6 cellular contexts compared by ENCODE assay signal in genomic region chr17:68308486-68308885, GRCh38. TPM values are rescaled to one million over a fixed set of nuclear protein-coding genes. Genes with fewer than 3 reads are reported as not detected.
A peak's percentile ranks its signal among the peaks of the same experiment; 100 is the strongest.
DNase-seq lines count a peak whose midpoint lies in the region; ATAC-seq and TF ChIP-seq lines count a peak whose summit lies in the region.
"Not testable (repeated sequence)": the region's sequence is repeated elsewhere in the genome, so short reads cannot be mapped to it uniquely, and the experiment has no call there.

No MANE protein-coding gene starts in this region.

- H3K36me3 Mint-ChIP-seq in WTC11 (peaks cover 14% of the 10 kb centered on the region), immature natural killer cell (peaks cover 7 to 20% (median 15%) of the 10 kb centered on the region in 3 donors), neural progenitor cell (peaks cover 27% of the 10 kb centered on the region)
- H3K36me3 Mint-ChIP-seq in activated T-helper 17 cell treated with anti-CD3 and anti-CD28 coated beads, Interleukin-2, amount 50 U/mL, for 72 hours (ENCODE audit: low read depth); natural killer cell: not testable (repeated sequence)
- peaks cover 28% of the 10 kb centered on the region for H3K36me3 Mint-ChIP-seq in dendritic cell treated with granulocyte-macrophage colony-stimulating factor and Interleukin-4, amounts not matched to agents 40 ng/mL and 50 ng/mL, for 4 days (ENCODE audit: low read depth)

- not testable (repeated sequence) for H3K79me2 ChIP-seq in neural progenitor cell (ENCODE audit: low read depth)

- H2AFZ ChIP-seq in neural progenitor cell (replicated peaks) = not testable (repeated sequence)

- not testable (repeated sequence) for H3K9me3 Mint-ChIP-seq in WTC11; activated T-helper 17 cell treated with anti-CD3 and anti-CD28 coated beads, Interleukin-2, amount 50 U/mL, for 72 hours; dendritic cell treated with granulocyte-macrophage colony-stimulating factor and Interleukin-4, amounts not matched to agents 40 ng/mL and 50 ng/mL, for 4 days; immature natural killer cell; natural killer cell; neural progenitor cell

- H3K9ac ChIP-seq in neural progenitor cell = not testable (repeated sequence)

- POLR2A ChIA-PET in WTC11 (lab: Charles Lee) = not testable (repeated sequence)

- not testable (repeated sequence) for H4K20me1 ChIP-seq in neural progenitor cell (ENCODE audit: low read depth)

- H3K27me3 ChIP-seq in neural progenitor cell = not testable (repeated sequence)

- not testable (repeated sequence) for H3F3A ChIP-seq in neural progenitor cell (ENCODE audit: low read depth)

- not testable (repeated sequence) for H3K27me3 Mint-ChIP-seq in WTC11 (ENCODE audit: low read depth); activated T-helper 17 cell treated with anti-CD3 and anti-CD28 coated beads, Interleukin-2, amount 50 U/mL, for 72 hours; dendritic cell treated with granulocyte-macrophage colony-stimulating factor and Interleukin-4, amounts not matched to agents 40 ng/mL and 50 ng/mL, for 4 days; immature natural killer cell (ENCODE audit: low read depth in 3 of 3); natural killer cell (ENCODE audit: low read depth in 2 of 2); neural progenitor cell (ENCODE audit: insufficient read depth, low read depth)

- not testable (repeated sequence) for H3K9me3 ChIP-seq in neural progenitor cell (ENCODE audit: low read depth)

- ATAC-seq in WTC11; activated T-helper 17 cell treated with anti-CD3 and anti-CD28 coated beads, Interleukin-2, amount 50 U/mL, for 72 hours (replicated peaks); natural killer cell: not testable (repeated sequence)

- H3K4me1 Mint-ChIP-seq in WTC11, neural progenitor cell: not testable (repeated sequence)
- peaks cover 19% of the 10 kb centered on the region for H3K4me1 Mint-ChIP-seq in activated T-helper 17 cell treated with anti-CD3 and anti-CD28 coated beads, Interleukin-2, amount 50 U/mL, for 72 hours
- H3K4me1 Mint-ChIP-seq in dendritic cell treated with granulocyte-macrophage colony-stimulating factor and Interleukin-4, amounts not matched to agents 40 ng/mL and 50 ng/mL, for 4 days (ENCODE audit: low read depth) = peaks cover 70% of the 10 kb centered on the region
- peaks cover 44 to 60% of the 10 kb centered on the region in 2 donors for H3K4me1 Mint-ChIP-seq in immature natural killer cell
- H3K4me1 Mint-ChIP-seq in natural killer cell = peaks cover 31 to 46% of the 10 kb centered on the region in 2 donors

- not testable (repeated sequence) for H3K4me3 Mint-ChIP-seq in WTC11; activated T-helper 17 cell treated with anti-CD3 and anti-CD28 coated beads, Interleukin-2, amount 50 U/mL, for 72 hours; dendritic cell treated with granulocyte-macrophage colony-stimulating factor and Interleukin-4, amounts not matched to agents 40 ng/mL and 50 ng/mL, for 4 days; immature natural killer cell; neural progenitor cell
- peak overlapping the region; percentile 31 for H3K4me3 Mint-ChIP-seq in natural killer cell

- CTCF ChIA-PET in WTC11 (lab: Charles Lee) = not testable (repeated sequence)

- DNase-seq in WTC11 (ENCODE audit: low spot score); immature natural killer cell; natural killer cell; neural progenitor cell (ENCODE audit: low spot score): not testable (repeated sequence)

- not testable (repeated sequence) for H3K36me3 ChIP-seq in neural progenitor cell

- not testable (repeated sequence) for H3K27ac ChIP-seq in neural progenitor cell

- TF ChIP-seq CTCF in WTC11 (IDR thresholded peaks at IDR 0.05); natural killer cell (IDR thresholded peaks at IDR 0.05); neural progenitor cell (IDR thresholded peaks at IDR 0.05): not testable (repeated sequence)

- intact Hi-C loops in dendritic cell treated with granulocyte-macrophage colony-stimulating factor and Interleukin-4, amounts not matched to agents 40 ng/mL and 50 ng/mL, for 4 days (cut with micrococcal nuclease); natural killer cell (cut with micrococcal nuclease): not testable (repeated sequence)

- peak overlapping the region; percentile 67 for H3K27ac Mint-ChIP-seq in WTC11
- H3K27ac Mint-ChIP-seq in activated T-helper 17 cell treated with anti-CD3 and anti-CD28 coated beads, Interleukin-2, amount 50 U/mL, for 72 hours = peak overlapping the region; percentile 20
- peak overlapping the region; percentile 72 for H3K27ac Mint-ChIP-seq in dendritic cell treated with granulocyte-macrophage colony-stimulating factor and Interleukin-4, amounts not matched to agents 40 ng/mL and 50 ng/mL, for 4 days
- H3K27ac Mint-ChIP-seq in immature natural killer cell = peak overlapping the region in 4 of 6 donors; percentile 11 to 61 (median 51)
- H3K27ac Mint-ChIP-seq in natural killer cell = peak overlapping the region in 1 of 2 donors; percentile 35
- H3K27ac Mint-ChIP-seq in neural progenitor cell = peak overlapping the region; percentile 94

- not testable (repeated sequence) for H3K4me1 ChIP-seq in neural progenitor cell

- H3K4me2 ChIP-seq in neural progenitor cell = not testable (repeated sequence)

- not testable (repeated sequence) for H3K4me3 ChIP-seq in neural progenitor cell

TF ChIP-seq in WTC11, 78 proteins besides CTCF, POLR2A, EP300 and RAD21:
- 0 out of 2 replicates have a peak, but pooled peaks have one; percentile 22 for TF ChIP-seq NFYB (CRISPR knock-in tag; conservative IDR thresholded peaks at IDR 0.05; ENCODE audit: low read depth)

RNA-seq across cellular contexts. Expression of gene ARSG, which starts 17.2 kb away (rescaled TPM):
- 6.9 to 7.9 TPM (median 7.5 TPM) in 3 replicates for total RNA-seq in WTC11 (2021)
- 1 to 10 TPM; 4.8 to 6.3 TPM for total RNA-seq in activated T-helper 17 cell treated with anti-CD3 and anti-CD28 coated beads, Interleukin-2, amount 50 U/mL, for 72 hours
- 10 to 100 TPM; 15.0 to 18.7 (median 15.3) TPM for polyA plus RNA-seq in immature natural killer cell
- 10 to 100 TPM; 34.8 to 52.3 (median 39.3) TPM for total RNA-seq in natural killer cell
- total RNA-seq in neural progenitor cell (ENCODE audit: low replicate concordance) = 19.5 and 20.0 TPM in 2 replicates

RNA-seq across cellular contexts. Expression of gene SLC16A6, which starts 17.6 kb away (rescaled TPM):
- total RNA-seq in WTC11 (2021) (0.14 to 0.22 TPM (median 0.16 TPM) in 3 replicates), natural killer cell (10 to 100 TPM; 16.5 to 20.9 (median 19.4) TPM), neural progenitor cell (ENCODE audit: low replicate concordance) (0.09 and 0.19 TPM in 2 replicates)
- total RNA-seq in activated T-helper 17 cell treated with anti-CD3 and anti-CD28 coated beads, Interleukin-2, amount 50 U/mL, for 72 hours = 1 to 10 TPM in 1 of 2 donors, under 1 TPM in 1; 0.64 to 5.5 TPM
- polyA plus RNA-seq in immature natural killer cell = 1 to 10 TPM in 2 of 3 donors, under 1 TPM in 1; 0.88 to 4.8 (median 3.5) TPM
